ENCODE assay signal across 1 cellular context in the genomic region with DNA sequence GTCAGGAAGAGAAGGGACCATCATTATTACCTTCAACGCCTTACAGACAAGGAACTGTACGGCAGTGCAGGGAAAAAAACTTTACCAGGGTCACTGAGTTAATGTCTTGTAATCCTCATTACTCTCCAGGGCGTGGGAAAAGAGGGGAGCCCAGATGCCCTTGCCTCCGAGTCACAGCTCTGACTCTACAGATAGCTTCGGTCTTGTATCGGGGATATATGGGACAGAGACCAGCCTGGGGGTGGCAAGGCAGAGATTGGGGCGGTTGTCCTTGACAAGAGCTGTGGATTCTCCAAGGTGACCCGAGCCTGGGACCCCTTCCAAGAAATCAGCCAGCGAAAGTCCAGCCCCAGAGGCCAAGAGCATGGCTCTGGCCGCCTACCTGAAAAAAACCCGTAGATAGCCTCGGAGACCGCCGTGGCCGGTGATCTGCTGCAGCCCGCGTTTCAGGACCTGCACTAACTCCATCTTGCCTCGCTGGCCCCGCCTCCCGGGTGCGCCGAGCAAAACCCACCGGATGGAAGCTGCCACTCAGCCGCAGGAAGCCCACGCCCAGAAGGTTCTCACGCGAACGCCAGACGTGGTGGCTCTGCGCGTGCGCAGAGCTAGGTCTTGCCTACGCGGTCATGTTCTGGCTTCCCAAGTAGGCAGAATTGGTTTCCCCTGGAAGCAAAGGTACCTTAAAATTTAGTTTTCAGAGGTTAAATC.
TF ChIP-seq lines count a peak whose summit lies in the region.

A gene (minus strand): TSS at position 485 of the 708 bp plus-strand sequence. CDS start 17 bp downstream, at position 468.

TF ChIP-seq in HEK293, 187 proteins besides CTCF, POLR2A, EP300 and RAD21 (continued from another document and continues in another):
- TF ChIP-seq, protein P1, sequence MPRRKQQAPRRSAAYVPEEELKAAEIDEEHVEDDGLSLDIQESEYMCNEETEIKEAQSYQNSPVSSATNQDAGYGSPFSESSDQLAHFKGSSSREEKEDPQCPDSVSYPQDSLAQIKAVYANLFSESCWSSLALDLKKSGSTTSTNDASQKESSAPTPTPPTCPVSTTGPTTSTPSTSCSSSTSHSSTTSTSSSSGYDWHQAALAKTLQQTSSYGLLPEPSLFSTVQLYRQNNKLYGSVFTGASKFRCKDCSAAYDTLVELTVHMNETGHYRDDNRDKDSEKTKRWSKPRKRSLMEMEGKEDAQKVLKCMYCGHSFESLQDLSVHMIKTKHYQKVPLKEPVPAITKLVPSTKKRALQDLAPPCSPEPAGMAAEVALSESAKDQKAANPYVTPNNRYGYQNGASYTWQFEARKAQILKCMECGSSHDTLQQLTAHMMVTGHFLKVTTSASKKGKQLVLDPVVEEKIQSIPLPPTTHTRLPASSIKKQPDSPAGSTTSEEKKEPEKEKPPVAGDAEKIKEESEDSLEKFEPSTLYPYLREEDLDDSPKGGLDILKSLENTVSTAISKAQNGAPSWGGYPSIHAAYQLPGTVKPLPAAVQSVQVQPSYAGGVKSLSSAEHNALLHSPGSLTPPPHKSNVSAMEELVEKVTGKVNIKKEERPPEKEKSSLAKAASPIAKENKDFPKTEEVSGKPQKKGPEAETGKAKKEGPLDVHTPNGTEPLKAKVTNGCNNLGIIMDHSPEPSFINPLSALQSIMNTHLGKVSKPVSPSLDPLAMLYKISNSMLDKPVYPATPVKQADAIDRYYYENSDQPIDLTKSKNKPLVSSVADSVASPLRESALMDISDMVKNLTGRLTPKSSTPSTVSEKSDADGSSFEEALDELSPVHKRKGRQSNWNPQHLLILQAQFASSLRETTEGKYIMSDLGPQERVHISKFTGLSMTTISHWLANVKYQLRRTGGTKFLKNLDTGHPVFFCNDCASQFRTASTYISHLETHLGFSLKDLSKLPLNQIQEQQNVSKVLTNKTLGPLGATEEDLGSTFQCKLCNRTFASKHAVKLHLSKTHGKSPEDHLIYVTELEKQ (tag by site-specific recombination; IDR thresholded peaks at IDR 0.05; ENCODE audit: borderline replicate concordance), result peak; percentile 19; the same call in 1 of the 2 replicates
- TF ChIP-seq ZNF830 (tag by site-specific recombination; IDR thresholded peaks at IDR 0.05; ENCODE audit: low read depth) (no peak), OVOL3 (tag by site-specific recombination; IDR thresholded peaks at IDR 0.05) (no peak), ZNF324 (tag by site-specific recombination; IDR thresholded peaks at IDR 0.05) (peak; percentile 57; the same call in 1 of the 2 replicates), ZNF596 (tag by site-specific recombination; IDR thresholded peaks at IDR 0.05) (no peak), YY2 (tag by site-specific recombination; IDR thresholded peaks at IDR 0.05) (peak; percentile 79), SP3 (tag by site-specific recombination; IDR thresholded peaks at IDR 0.05) (peak; percentile 87), ZNF2 (tag by site-specific recombination; IDR thresholded peaks at IDR 0.05) (peak; percentile 3; the same call in 1 of the 2 replicates), ZNF133 (tag by site-specific recombination; IDR thresholded peaks at IDR 0.05) (no peak), ZNF302 (tag by site-specific recombination; IDR thresholded peaks at IDR 0.05; ENCODE audit: low read depth) (no peak), ZXDB (tag by site-specific recombination; IDR thresholded peaks at IDR 0.05) (peak; percentile 79; the same call in 1 of the 2 replicates), WT1 (tag by site-specific recombination; IDR thresholded peaks at IDR 0.05) (no peak), KLF1 (tag by site-specific recombination; IDR thresholded peaks at IDR 0.05) (peak; percentile 81), MYNN (tag by site-specific recombination; IDR thresholded peaks at IDR 0.05; ENCODE audit: borderline replicate concordance) (no peak), ZNF768 (tag by site-specific recombination; IDR thresholded peaks at IDR 0.05) (no peak), ZNF654 (tag by site-specific recombination; IDR thresholded peaks at IDR 0.05; ENCODE audit: low read depth) (no peak), ZSCAN16 (tag by site-specific recombination; IDR thresholded peaks at IDR 0.05) (no peak), ZNF423 (tag by site-specific recombination; IDR thresholded peaks at IDR 0.05) (no peak), ZFP3 (tag by site-specific recombination; IDR thresholded peaks at IDR 0.05; ENCODE audit: low read depth) (no peak), ZNF48 (tag by site-specific recombination; IDR thresholded peaks at IDR 0.05) (no peak), SALL2 (tag by site-specific recombination; IDR thresholded peaks at IDR 0.05; ENCODE audit: borderline replicate concordance) (no peak), ZBTB17 (tag by site-specific recombination; IDR thresholded peaks at IDR 0.05) (peak; percentile 98), KLF9 (tag by site-specific recombination; IDR thresholded peaks at IDR 0.05; ENCODE audit: low read depth) (peak; percentile 81), ZNF214 (tag by site-specific recombination; IDR thresholded peaks at IDR 0.05; ENCODE audit: borderline replicate concordance) (no peak)
- TF ChIP-seq, protein P2, sequence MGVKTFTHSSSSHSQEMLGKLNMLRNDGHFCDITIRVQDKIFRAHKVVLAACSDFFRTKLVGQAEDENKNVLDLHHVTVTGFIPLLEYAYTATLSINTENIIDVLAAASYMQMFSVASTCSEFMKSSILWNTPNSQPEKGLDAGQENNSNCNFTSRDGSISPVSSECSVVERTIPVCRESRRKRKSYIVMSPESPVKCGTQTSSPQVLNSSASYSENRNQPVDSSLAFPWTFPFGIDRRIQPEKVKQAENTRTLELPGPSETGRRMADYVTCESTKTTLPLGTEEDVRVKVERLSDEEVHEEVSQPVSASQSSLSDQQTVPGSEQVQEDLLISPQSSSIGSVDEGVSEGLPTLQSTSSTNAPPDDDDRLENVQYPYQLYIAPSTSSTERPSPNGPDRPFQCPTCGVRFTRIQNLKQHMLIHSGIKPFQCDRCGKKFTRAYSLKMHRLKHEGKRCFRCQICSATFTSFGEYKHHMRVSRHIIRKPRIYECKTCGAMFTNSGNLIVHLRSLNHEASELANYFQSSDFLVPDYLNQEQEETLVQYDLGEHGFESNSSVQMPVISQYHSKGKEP (tag by site-specific recombination; IDR thresholded peaks at IDR 0.05), result peak; percentile 15; the same call in 1 of the 2 replicates
- TF ChIP-seq, protein P3, sequence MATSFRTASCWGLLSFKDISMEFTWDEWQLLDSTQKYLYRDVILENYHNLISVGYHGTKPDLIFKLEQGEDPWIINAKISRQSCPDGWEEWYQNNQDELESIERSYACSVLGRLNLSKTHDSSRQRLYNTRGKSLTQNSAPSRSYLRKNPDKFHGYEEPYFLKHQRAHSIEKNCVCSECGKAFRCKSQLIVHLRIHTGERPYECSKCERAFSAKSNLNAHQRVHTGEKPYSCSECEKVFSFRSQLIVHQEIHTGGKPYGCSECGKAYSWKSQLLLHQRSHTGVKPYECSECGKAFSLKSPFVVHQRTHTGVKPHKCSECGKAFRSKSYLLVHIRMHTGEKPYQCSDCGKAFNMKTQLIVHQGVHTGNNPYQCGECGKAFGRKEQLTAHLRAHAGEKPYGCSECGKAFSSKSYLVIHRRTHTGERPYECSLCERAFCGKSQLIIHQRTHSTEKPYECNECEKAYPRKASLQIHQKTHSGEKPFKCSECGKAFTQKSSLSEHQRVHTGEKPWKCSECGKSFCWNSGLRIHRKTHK (tag by site-specific recombination; IDR thresholded peaks at IDR 0.05), result no peak
- TF ChIP-seq, protein P4, sequence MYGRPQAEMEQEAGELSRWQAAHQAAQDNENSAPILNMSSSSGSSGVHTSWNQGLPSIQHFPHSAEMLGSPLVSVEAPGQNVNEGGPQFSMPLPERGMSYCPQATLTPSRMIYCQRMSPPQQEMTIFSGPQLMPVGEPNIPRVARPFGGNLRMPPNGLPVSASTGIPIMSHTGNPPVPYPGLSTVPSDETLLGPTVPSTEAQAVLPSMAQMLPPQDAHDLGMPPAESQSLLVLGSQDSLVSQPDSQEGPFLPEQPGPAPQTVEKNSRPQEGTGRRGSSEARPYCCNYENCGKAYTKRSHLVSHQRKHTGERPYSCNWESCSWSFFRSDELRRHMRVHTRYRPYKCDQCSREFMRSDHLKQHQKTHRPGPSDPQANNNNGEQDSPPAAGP (tag by site-specific recombination; IDR thresholded peaks at IDR 0.05), result 0 out of 2 replicates have a peak, but pooled peaks have one; percentile 46
- TF ChIP-seq, protein P5, sequence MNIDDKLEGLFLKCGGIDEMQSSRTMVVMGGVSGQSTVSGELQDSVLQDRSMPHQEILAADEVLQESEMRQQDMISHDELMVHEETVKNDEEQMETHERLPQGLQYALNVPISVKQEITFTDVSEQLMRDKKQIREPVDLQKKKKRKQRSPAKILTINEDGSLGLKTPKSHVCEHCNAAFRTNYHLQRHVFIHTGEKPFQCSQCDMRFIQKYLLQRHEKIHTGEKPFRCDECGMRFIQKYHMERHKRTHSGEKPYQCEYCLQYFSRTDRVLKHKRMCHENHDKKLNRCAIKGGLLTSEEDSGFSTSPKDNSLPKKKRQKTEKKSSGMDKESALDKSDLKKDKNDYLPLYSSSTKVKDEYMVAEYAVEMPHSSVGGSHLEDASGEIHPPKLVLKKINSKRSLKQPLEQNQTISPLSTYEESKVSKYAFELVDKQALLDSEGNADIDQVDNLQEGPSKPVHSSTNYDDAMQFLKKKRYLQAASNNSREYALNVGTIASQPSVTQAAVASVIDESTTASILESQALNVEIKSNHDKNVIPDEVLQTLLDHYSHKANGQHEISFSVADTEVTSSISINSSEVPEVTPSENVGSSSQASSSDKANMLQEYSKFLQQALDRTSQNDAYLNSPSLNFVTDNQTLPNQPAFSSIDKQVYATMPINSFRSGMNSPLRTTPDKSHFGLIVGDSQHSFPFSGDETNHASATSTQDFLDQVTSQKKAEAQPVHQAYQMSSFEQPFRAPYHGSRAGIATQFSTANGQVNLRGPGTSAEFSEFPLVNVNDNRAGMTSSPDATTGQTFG (tag by site-specific recombination; IDR thresholded peaks at IDR 0.05; ENCODE audit: borderline replicate concordance), result no peak
- TF ChIP-seq, protein P6, sequence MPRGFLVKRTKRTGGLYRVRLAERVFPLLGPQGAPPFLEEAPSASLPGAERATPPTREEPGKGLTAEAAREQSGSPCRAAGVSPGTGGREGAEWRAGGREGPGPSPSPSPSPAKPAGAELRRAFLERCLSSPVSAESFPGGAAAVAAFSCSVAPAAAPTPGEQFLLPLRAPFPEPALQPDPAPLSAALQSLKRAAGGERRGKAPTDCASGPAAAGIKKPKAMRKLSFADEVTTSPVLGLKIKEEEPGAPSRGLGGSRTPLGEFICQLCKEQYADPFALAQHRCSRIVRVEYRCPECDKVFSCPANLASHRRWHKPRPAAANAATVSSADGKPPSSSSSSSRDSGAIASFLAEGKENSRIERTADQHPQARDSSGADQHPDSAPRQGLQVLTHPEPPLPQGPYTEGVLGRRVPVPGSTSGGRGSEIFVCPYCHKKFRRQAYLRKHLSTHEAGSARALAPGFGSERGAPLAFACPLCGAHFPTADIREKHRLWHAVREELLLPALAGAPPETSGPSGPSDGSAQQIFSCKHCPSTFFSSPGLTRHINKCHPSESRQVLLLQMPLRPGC (tag by site-specific recombination; IDR thresholded peaks at IDR 0.05), result no peak
- TF ChIP-seq, protein P7, sequence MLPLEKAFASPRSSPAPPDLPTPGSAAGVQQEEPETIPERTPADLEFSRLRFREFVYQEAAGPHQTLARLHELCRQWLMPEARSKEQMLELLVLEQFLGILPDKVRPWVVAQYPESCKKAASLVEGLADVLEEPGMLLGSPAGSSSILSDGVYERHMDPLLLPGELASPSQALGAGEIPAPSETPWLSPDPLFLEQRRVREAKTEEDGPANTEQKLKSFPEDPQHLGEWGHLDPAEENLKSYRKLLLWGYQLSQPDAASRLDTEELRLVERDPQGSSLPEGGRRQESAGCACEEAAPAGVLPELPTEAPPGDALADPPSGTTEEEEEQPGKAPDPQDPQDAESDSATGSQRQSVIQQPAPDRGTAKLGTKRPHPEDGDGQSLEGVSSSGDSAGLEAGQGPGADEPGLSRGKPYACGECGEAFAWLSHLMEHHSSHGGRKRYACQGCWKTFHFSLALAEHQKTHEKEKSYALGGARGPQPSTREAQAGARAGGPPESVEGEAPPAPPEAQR (tag by site-specific recombination; IDR thresholded peaks at IDR 0.05), result no peak
- TF ChIP-seq, protein P8, sequence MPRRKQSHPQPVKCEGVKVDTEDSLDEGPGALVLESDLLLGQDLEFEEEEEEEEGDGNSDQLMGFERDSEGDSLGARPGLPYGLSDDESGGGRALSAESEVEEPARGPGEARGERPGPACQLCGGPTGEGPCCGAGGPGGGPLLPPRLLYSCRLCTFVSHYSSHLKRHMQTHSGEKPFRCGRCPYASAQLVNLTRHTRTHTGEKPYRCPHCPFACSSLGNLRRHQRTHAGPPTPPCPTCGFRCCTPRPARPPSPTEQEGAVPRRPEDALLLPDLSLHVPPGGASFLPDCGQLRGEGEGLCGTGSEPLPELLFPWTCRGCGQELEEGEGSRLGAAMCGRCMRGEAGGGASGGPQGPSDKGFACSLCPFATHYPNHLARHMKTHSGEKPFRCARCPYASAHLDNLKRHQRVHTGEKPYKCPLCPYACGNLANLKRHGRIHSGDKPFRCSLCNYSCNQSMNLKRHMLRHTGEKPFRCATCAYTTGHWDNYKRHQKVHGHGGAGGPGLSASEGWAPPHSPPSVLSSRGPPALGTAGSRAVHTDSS (tag by site-specific recombination; IDR thresholded peaks at IDR 0.05), result no peak
- TF ChIP-seq, protein P9, sequence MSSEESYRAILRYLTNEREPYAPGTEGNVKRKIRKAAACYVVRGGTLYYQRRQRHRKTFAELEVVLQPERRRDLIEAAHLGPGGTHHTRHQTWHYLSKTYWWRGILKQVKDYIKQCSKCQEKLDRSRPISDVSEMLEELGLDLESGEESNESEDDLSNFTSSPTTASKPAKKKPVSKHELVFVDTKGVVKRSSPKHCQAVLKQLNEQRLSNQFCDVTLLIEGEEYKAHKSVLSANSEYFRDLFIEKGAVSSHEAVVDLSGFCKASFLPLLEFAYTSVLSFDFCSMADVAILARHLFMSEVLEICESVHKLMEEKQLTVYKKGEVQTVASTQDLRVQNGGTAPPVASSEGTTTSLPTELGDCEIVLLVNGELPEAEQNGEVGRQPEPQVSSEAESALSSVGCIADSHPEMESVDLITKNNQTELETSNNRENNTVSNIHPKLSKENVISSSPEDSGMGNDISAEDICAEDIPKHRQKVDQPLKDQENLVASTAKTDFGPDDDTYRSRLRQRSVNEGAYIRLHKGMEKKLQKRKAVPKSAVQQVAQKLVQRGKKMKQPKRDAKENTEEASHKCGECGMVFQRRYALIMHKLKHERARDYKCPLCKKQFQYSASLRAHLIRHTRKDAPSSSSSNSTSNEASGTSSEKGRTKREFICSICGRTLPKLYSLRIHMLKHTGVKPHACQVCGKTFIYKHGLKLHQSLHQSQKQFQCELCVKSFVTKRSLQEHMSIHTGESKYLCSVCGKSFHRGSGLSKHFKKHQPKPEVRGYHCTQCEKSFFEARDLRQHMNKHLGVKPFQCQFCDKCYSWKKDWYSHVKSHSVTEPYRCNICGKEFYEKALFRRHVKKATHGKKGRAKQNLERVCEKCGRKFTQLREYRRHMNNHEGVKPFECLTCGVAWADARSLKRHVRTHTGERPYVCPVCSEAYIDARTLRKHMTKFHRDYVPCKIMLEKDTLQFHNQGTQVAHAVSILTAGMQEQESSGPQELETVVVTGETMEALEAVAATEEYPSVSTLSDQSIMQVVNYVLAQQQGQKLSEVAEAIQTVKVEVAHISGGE (tag by site-specific recombination; conservative IDR thresholded peaks at IDR 0.05; ENCODE audit: low read depth), result peak; percentile 99
- TF ChIP-seq, protein P10, sequence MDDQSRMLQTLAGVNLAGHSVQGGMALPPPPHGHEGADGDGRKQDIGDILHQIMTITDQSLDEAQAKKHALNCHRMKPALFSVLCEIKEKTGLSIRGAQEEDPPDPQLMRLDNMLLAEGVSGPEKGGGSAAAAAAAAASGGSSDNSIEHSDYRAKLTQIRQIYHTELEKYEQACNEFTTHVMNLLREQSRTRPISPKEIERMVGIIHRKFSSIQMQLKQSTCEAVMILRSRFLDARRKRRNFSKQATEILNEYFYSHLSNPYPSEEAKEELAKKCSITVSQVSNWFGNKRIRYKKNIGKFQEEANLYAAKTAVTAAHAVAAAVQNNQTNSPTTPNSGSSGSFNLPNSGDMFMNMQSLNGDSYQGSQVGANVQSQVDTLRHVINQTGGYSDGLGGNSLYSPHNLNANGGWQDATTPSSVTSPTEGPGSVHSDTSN (CRISPR knock-in tag; IDR thresholded peaks at IDR 0.05), result peak; percentile 93
